In the genomic region with DNA sequence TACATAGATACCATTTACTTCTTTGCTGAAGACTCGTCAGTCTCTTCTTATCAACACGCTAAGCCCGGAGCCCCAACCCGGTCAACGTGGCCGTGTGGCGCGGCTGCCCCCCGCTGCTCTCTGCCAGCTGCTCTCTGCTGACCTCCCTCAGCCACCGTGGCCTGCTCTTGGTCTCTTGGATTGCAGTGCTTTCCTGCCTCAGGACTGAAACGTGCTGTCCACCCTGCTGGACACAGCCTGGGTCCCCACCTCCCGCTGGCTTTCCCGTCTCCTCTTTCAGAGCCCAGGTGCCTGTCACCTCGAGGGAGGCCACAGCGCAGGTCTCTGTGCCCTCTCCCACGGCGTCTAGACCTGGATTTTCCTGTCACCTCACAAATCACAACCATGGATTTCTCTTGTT, we compare ENCODE assay signal across 30 cellular contexts.
"Had no signal": no experiment of that assay in that cellular context is flagged by ENCODE, and none has a peak within 500 bp of the region (broad histone marks: within the 10 kb centered on the region; RNA-seq: fewer than 3 reads in every experiment).

No MANE protein-coding gene starts in this region.

- H3K9me3 ChIP-seq: SJSA1 had no signal

- H3K36me3 Mint-ChIP-seq: activated naive CD4-positive, alpha-beta T cell treated with anti-CD3 and anti-CD28 coated beads, Interleukin-2, amount 50 U/mL, for 24 hours had no signal

- H3K27me3 ChIP-seq: SJSA1 had no signal

- H3K4me1 ChIP-seq: SJSA1 had no signal

- H3K4me3 ChIP-seq: K562, SJSA1 had no signal

- H3K27ac Mint-ChIP-seq: activated CD8-positive, alpha-beta T cell treated with anti-CD3 and anti-CD28 coated beads, Interleukin-2, amount 10 ng/mL, durations not matched to agents 7 days and 5 days; activated naive CD4-positive, alpha-beta T cell treated with anti-CD3 and anti-CD28 coated beads, Interleukin-2, amount 50 U/mL, for 24 hours; T-helper 1 cell treated with Interleukin-12 subunit alpha and Interleukin-12 subunit beta and Interleukin-4 antibody, amounts not matched to agents 30 μg/mL and 1 μg/mL, for 36 hours had no signal

- ATAC-seq: activated CD4-positive, CD25-positive, alpha-beta regulatory T cell treated with anti-CD3 and anti-CD28 coated beads, Interleukin-2, amount 50 U/mL, for 24 hours; activated CD8-positive, alpha-beta T cell treated with anti-CD3 and anti-CD28 coated beads, Interleukin-2, amount 10 ng/mL, durations not matched to agents 7 days and 5 days; K562; Panc1; SK-N-SH treated with all-trans-retinoic acid at 6 μM for 48 hours had no signal

- H3K27ac ChIP-seq: RWPE1, SJSA1 had no signal

- H3K9me3 Mint-ChIP-seq: activated naive CD4-positive, alpha-beta T cell treated with anti-CD3 and anti-CD28 coated beads, Interleukin-2, amount 50 U/mL, for 24 hours; T-helper 1 cell treated with Interleukin-12 subunit alpha and Interleukin-12 subunit beta and Interleukin-4 antibody, amounts not matched to agents 30 μg/mL and 1 μg/mL, for 36 hours had no signal

- H3K4me1 Mint-ChIP-seq: activated naive CD4-positive, alpha-beta T cell treated with anti-CD3 and anti-CD28 coated beads, Interleukin-2, amount 50 U/mL, for 24 hours had no signal

- H3K36me3 ChIP-seq: SJSA1 had no signal

- H3K4me3 Mint-ChIP-seq: activated CD8-positive, alpha-beta T cell treated with anti-CD3 and anti-CD28 coated beads, Interleukin-2, amount 10 ng/mL, durations not matched to agents 7 days and 5 days; activated naive CD4-positive, alpha-beta T cell treated with anti-CD3 and anti-CD28 coated beads, Interleukin-2, amount 50 U/mL, for 24 hours; T-helper 1 cell treated with Interleukin-12 subunit alpha and Interleukin-12 subunit beta and Interleukin-4 antibody, amounts not matched to agents 30 μg/mL and 1 μg/mL, for 36 hours had no signal

- DNase-seq: activated CD4-positive, alpha-beta T cell treated with anti-CD3 and anti-CD28 coated beads for 4 hours; activated CD4-positive, alpha-beta T cell treated with anti-CD3 and anti-CD28 coated beads, Interleukin-2, amount 50 U/mL, for 4 hours; activated CD8-positive, alpha-beta memory T cell treated with anti-CD3 and anti-CD28 coated beads, Interleukin-2, amount 50 U/mL, for 48 hours; activated CD8-positive, alpha-beta T cell treated with anti-CD3 and anti-CD28 coated beads, Interleukin-2, amount 10 ng/mL, durations not matched to agents 7 days and 5 days; activated effector memory CD4-positive, alpha-beta T cell treated with Interleukin-2 at 50 U/mL for 16 hours; activated naive CD4-positive, alpha-beta T cell; activated T-cell treated with anti-CD3 and anti-CD28 coated beads, Interleukin-2, amount 50 U/mL, for 1 hour; aorta; central memory CD4-positive, alpha-beta T cell; Karpas-422; MM.1S; NCI-H1105 treated with DMSO at 0.1 percent for 48 hours; NCI-H1436 treated with DMSO at 0.1 percent for 48 hours; NCI-H1930; NCI-H2171; NCI-H2227 treated with DMSO at 0.1 percent for 48 hours; NCI-H446 treated with DMSO at 0.1 percent for 48 hours; NCI-H524 treated with DMSO at 0.1 percent for 48 hours; NCI-H774; NK-92 treated with Interleukin-12 subunit alpha and Interleukin-12 subunit beta, amount 100 ng/mL, for 24 hours; OCI-M1; SHP77 had no signal
